In the genomic region with DNA sequence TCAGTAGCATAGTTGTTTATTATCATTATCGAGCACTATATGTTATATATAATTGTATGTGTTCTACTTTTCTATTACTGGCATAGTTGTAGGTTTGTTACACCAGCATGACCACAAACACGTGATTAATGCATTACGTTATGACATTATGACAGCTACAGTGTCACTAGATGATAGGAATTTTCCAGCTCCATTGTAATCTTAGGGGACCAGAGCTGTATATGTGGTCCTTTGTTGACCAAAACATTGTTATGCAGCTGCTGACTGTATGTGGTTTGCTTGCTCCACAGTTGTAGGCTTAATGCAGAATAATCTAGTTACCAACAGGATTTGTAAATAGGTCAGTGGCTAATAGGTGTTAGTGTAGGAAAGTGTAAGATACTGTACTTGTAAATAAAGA, we compare ENCODE assay signal across 22 cellular contexts.
"Had no signal": no experiment of that assay in that cellular context is flagged by ENCODE, and none has a peak within 500 bp of the region (broad histone marks: within the 10 kb centered on the region; RNA-seq: fewer than 3 reads in every experiment).

No MANE protein-coding gene starts in this region.

- ATAC-seq: foreskin keratinocyte; left colon; lower lobe of right lung; pancreas; stimulated activated effector memory CD8-positive, alpha-beta T cell treated with anti-CD3 and anti-CD28 coated beads, Interleukin-12 subunit alpha, Interleukin-12 subunit beta, amount 100 ng/mL, for 72 hours had no signal

- H3K4me1 Mint-ChIP-seq: activated CD4-positive, alpha-beta memory T cell treated with anti-CD3 and anti-CD28 coated beads, Interleukin-2, amount 10 ng/mL, durations not matched to agents 7 days and 5 days; brain; neural progenitor cell had no signal

- FAIRE-seq: pancreas, urothelium cell line had no signal

- H3K4me3 ChIP-seq: lower lobe of right lung, neural progenitor cell, pancreas, sigmoid colon, thyroid gland had no signal

- H3K4me1 ChIP-seq: foreskin keratinocyte, lower lobe of right lung, neural progenitor cell, pancreas, sigmoid colon, thyroid gland had no signal

- H3K4me2 ChIP-seq: neural progenitor cell had no signal

- H3K9me3 ChIP-seq: pancreas, sigmoid colon, thyroid gland had no signal

- H3K27ac ChIP-seq: foreskin keratinocyte, lower lobe of right lung, neural progenitor cell, pancreas, sigmoid colon, thyroid gland had no signal

- H2AFZ ChIP-seq: neural progenitor cell had no signal

- H3K27ac Mint-ChIP-seq: activated CD4-positive, alpha-beta memory T cell treated with anti-CD3 and anti-CD28 coated beads, Interleukin-2, amount 10 ng/mL, durations not matched to agents 7 days and 5 days; activated naive CD8-positive, alpha-beta T cell; brain; immature natural killer cell; neural progenitor cell; stimulated activated effector memory CD8-positive, alpha-beta T cell treated with anti-CD3 and anti-CD28 coated beads, Interleukin-12 subunit alpha, Interleukin-12 subunit beta, amount 100 ng/mL, for 72 hours had no signal

- H3K36me3 Mint-ChIP-seq: stimulated activated effector memory CD8-positive, alpha-beta T cell treated with anti-CD3 and anti-CD28 coated beads, Interleukin-12 subunit alpha, Interleukin-12 subunit beta, amount 100 ng/mL, for 72 hours had no signal

- H3K4me3 Mint-ChIP-seq: activated CD4-positive, alpha-beta memory T cell treated with anti-CD3 and anti-CD28 coated beads, Interleukin-2, amount 10 ng/mL, durations not matched to agents 7 days and 5 days; activated naive CD8-positive, alpha-beta T cell; brain; central memory CD8-positive, alpha-beta T cell; immature natural killer cell; neural progenitor cell; stimulated activated effector memory CD8-positive, alpha-beta T cell treated with anti-CD3 and anti-CD28 coated beads, Interleukin-12 subunit alpha, Interleukin-12 subunit beta, amount 100 ng/mL, for 72 hours had no signal

- H3K27me3 ChIP-seq: foreskin keratinocyte, neural progenitor cell, pancreas, sigmoid colon, thyroid gland had no signal

- H3K9ac ChIP-seq: neural progenitor cell had no signal

- DNase-seq: activated CD4-positive, alpha-beta memory T cell treated with anti-CD3 and anti-CD28 coated beads, Interleukin-2, amount 10 ng/mL, durations not matched to agents 7 days and 5 days; activated CD4-positive, alpha-beta T cell treated with anti-CD3 and anti-CD28 coated beads for 4 hours; activated effector memory CD4-positive, alpha-beta T cell treated with anti-CD3 and anti-CD28 coated beads, Interleukin-2, amount 50 U/mL, for 16 hours; activated T-cell treated with anti-CD3 and anti-CD28 coated beads, Interleukin-2, amount 50 U/mL, for 48 hours; amygdala; cortex of kidney; effector CD4-positive, alpha-beta T cell; foreskin keratinocyte; immature natural killer cell; left colon; lower lobe of right lung; midbrain; naive B cell; pancreas; sigmoid colon; thyroid gland had no signal

- H3K36me3 ChIP-seq: neural progenitor cell, pancreas, sigmoid colon, thyroid gland had no signal

- H3K27me3 Mint-ChIP-seq: activated CD4-positive, alpha-beta memory T cell treated with anti-CD3 and anti-CD28 coated beads, Interleukin-2, amount 10 ng/mL, durations not matched to agents 7 days and 5 days; activated naive CD8-positive, alpha-beta T cell; brain; central memory CD8-positive, alpha-beta T cell; naive B cell had no signal
